19 cellular contexts compared by ENCODE assay signal in genomic region chr1:33425900-33426299, GRCh38. TPM values are rescaled to one million over a fixed set of nuclear protein-coding genes. Genes with fewer than 3 reads are reported as not detected.
DNase-seq lines count a peak whose midpoint lies in the region; ATAC-seq, FAIRE-seq and TF ChIP-seq lines count a peak whose summit lies in the region.
"Had no signal": no experiment of that assay in that cellular context is flagged by ENCODE, and none has a peak within 500 bp of the region (broad histone marks: within the 10 kb centered on the region; RNA-seq: fewer than 3 reads in every experiment).

No MANE protein-coding gene starts in this region.

- no peak for TF ChIP-seq POLR2A in GM12891 (IDR thresholded peaks at IDR 0.05; ENCODE audit: low read depth, low read length)

- peak overlapping the region in 1 of 2 experiments; percentile 30 for H2BK12ac ChIP-seq in mesenchymal stem cell (ENCODE audit: low read length in 2 of 2)

- no peak overlapping the region for H2BK15ac ChIP-seq in mesenchymal stem cell (ENCODE audit: low read depth, poor library complexity, severe bottlenecking)

- H3K4me3 Mint-ChIP-seq in activated CD8-positive, alpha-beta memory T cell treated with anti-CD3 and anti-CD28 coated beads, Interleukin-2, amount 10 ng/mL, durations not matched to agents 7 days and 5 days, result no peak overlapping the region
- H3K4me3 Mint-ChIP-seq: CD8-positive, alpha-beta memory T cell had no signal

- H3K4me3 ChIP-seq in GM06990 (replicated peaks; ENCODE audit: low read depth, low read length) (no peak overlapping the region), mesenchymal stem cell (ENCODE audit: insufficient read depth in 1 of 2, low read depth in 1 of 2, low read length in 2 of 2) (no peak overlapping the region)
- H3K4me3 ChIP-seq: A549; BLaER1 treated with 17β-estradiol and CSF1 and Interleukin-3, amounts not matched to agents 10 nM and 100 nM; SK-N-MC had no signal

- no peak overlapping the region for H3K27ac ChIP-seq in mesenchymal stem cell (ENCODE audit: low read length, poor library complexity, severe bottlenecking)
- H3K27ac ChIP-seq: A549; BLaER1 treated with 17β-estradiol and CSF1 and Interleukin-3, amounts not matched to agents 10 nM and 100 nM; SK-N-MC had no signal

- WGBS in mesenchymal stem cell, result 98% methylated on average over 2 of the region's 2 CpGs

- H3K9me3 ChIP-seq in mesenchymal stem cell (ENCODE audit: control insufficient read depth, low read length), result no peaks in the 10 kb centered on the region
- H3K9me3 ChIP-seq: A549 had no signal

- peaks cover 7% of the 10 kb centered on the region for H3K4me1 Mint-ChIP-seq in activated CD8-positive, alpha-beta memory T cell treated with anti-CD3 and anti-CD28 coated beads, Interleukin-2, amount 10 ng/mL, durations not matched to agents 7 days and 5 days

- no peak overlapping the region for H3K23ac ChIP-seq in mesenchymal stem cell (ENCODE audit: low read length in 2 of 2)

- no peak overlapping the region for H3K14ac ChIP-seq in mesenchymal stem cell (ENCODE audit: low read length in 2 of 2)

- H3K36me3 ChIP-seq in GM06990 (ENCODE audit: control insufficient read depth, insufficient read depth, low read length), result no peaks in the 10 kb centered on the region
- H3K36me3 ChIP-seq in mesenchymal stem cell (ENCODE audit: control insufficient read depth in 1 of 2, insufficient read depth in 2 of 2, low read depth in 1 of 2, low read length in 2 of 2), result peaks cover 0 to 55% of the 10 kb centered on the region in 2 experiments

- CTCF ChIA-PET in activated CD8-positive, alpha-beta memory T cell treated with anti-CD3 and anti-CD28 coated beads, Interleukin-2, amount 10 ng/mL, durations not matched to agents 7 days and 5 days (lab: Charles Lee), result no interaction called here

- H3K27me3 Mint-ChIP-seq in activated CD8-positive, alpha-beta memory T cell treated with anti-CD3 and anti-CD28 coated beads, Interleukin-2, amount 10 ng/mL, durations not matched to agents 7 days and 5 days, result peaks cover 42% of the 10 kb centered on the region

- H3K79me1 ChIP-seq in mesenchymal stem cell (replicated peaks; ENCODE audit: low read length, poor library complexity, severe bottlenecking), result peaks cover 3% of the 10 kb centered on the region

- no peak overlapping the region for H2BK5ac ChIP-seq in mesenchymal stem cell (ENCODE audit: low read depth, low read length, poor library complexity, severe bottlenecking)

- TF ChIP-seq CTCF in GM06990 (IDR thresholded peaks at IDR 0.05; ENCODE audit: insufficient read depth, low read length, poor library complexity, severe bottlenecking), result no peak

- no peak overlapping the region for H3K4me2 ChIP-seq in mesenchymal stem cell (ENCODE audit: low read length, poor library complexity, severe bottlenecking)
- H3K4me2 ChIP-seq: A549; BLaER1 treated with 17β-estradiol and CSF1 and Interleukin-3, amounts not matched to agents 10 nM and 100 nM had no signal

- peak overlapping the region; percentile 76 for H4K8ac ChIP-seq in mesenchymal stem cell (ENCODE audit: low read length)

- H3K4me1 ChIP-seq in mesenchymal stem cell (ENCODE audit: control insufficient read depth, insufficient read depth, low read depth, low read length), result peaks cover 6% of the 10 kb centered on the region

- ATAC-seq in HG02870 (IDR thresholded peaks at IDR 0.05; ENCODE audit: unreplicated experiment), result peak; percentile 70
- no peak for ATAC-seq in activated CD8-positive, alpha-beta memory T cell treated with anti-CD3 and anti-CD28 coated beads, Interleukin-2, amount 10 ng/mL, durations not matched to agents 7 days and 5 days
- ATAC-seq: A549, Right ventricle myocardium inferior had no signal

- H3K18ac ChIP-seq in mesenchymal stem cell (ENCODE audit: low read depth in 1 of 2, low read length in 2 of 2), result no peak overlapping the region

- H2AFZ ChIP-seq in mesenchymal stem cell (ENCODE audit: low read depth, low read length), result no peak overlapping the region

- no peak overlapping the region for H3K27ac Mint-ChIP-seq in activated CD8-positive, alpha-beta memory T cell treated with anti-CD3 and anti-CD28 coated beads, Interleukin-2, amount 10 ng/mL, durations not matched to agents 7 days and 5 days
- H3K27ac Mint-ChIP-seq: CD8-positive, alpha-beta memory T cell had no signal

- H2BK120ac ChIP-seq in mesenchymal stem cell (ENCODE audit: low read depth, low read length), result no peak overlapping the region

- H3K9ac ChIP-seq in mesenchymal stem cell (ENCODE audit: low read length), result no peak overlapping the region
- H3K9ac ChIP-seq: BLaER1 treated with 17β-estradiol and CSF1 and Interleukin-3, amounts not matched to agents 10 nM and 100 nM had no signal

- H4K91ac ChIP-seq in mesenchymal stem cell (ENCODE audit: low read length), result peak overlapping the region; percentile 72

- no peaks in the 10 kb centered on the region for H3K9me3 Mint-ChIP-seq in activated CD8-positive, alpha-beta memory T cell treated with anti-CD3 and anti-CD28 coated beads, Interleukin-2, amount 10 ng/mL, durations not matched to agents 7 days and 5 days (ENCODE audit: low read depth)
- H3K9me3 Mint-ChIP-seq: CD8-positive, alpha-beta memory T cell had no signal

- no peaks in the 10 kb centered on the region for H3K36me3 Mint-ChIP-seq in activated CD8-positive, alpha-beta memory T cell treated with anti-CD3 and anti-CD28 coated beads, Interleukin-2, amount 10 ng/mL, durations not matched to agents 7 days and 5 days

- no peak overlapping the region for H3K4ac ChIP-seq in mesenchymal stem cell (ENCODE audit: low read depth in 1 of 2, low read length in 2 of 2)

- no peak overlapping the region for H2AK5ac ChIP-seq in mesenchymal stem cell (ENCODE audit: low read length, severe bottlenecking)

- DNase-seq in GM06990 (ENCODE audit: extremely low read depth, insufficient read length) (peak; percentile 50), GM12891 (ENCODE audit: insufficient read length, low spot score) (peak; percentile 17), mesenchymal stem cell (no peak), MV-4-11 (lab: John Stamatoyannopoulos, UW) (no peak)
- DNase-seq in activated CD8-positive, alpha-beta memory T cell treated with anti-CD3 and anti-CD28 coated beads, Interleukin-2, amount 50 U/mL, for 4 hours, result no peak
- no peak for DNase-seq in activated CD8-positive, alpha-beta memory T cell treated with anti-CD3 and anti-CD28 coated beads, Interleukin-2, amount 10 ng/mL, durations not matched to agents 7 days and 5 days
- DNase-seq: CD8-positive, alpha-beta memory T cell; DND-41; NCI-H1092 treated with DMSO at 0.1 percent for 48 hours; NCI-H2081 treated with DMSO at 0.1 percent for 48 hours; NCI-H510A; NCI-H774 had no signal

- H3K27me3 ChIP-seq in GM06990 (replicated peaks; ENCODE audit: control insufficient read depth, insufficient read depth, low read length), result no peaks in the 10 kb centered on the region
- H3K27me3 ChIP-seq in mesenchymal stem cell (ENCODE audit: control insufficient read depth in 1 of 2, insufficient read depth in 1 of 2, low read length in 2 of 2), result no peaks in the 10 kb centered on the region

- no peak for FAIRE-seq in GM12891 (lab: Jason Lieb, UNC)
- FAIRE-seq: A549, G401.6, H1 had no signal

TF ChIP-seq in GM12891, 5 proteins besides CTCF, POLR2A, EP300 and RAD21:
- TF ChIP-seq TAF1 (IDR thresholded peaks at IDR 0.05; ENCODE audit: low read depth, low read length) (no peak), SPI1 (IDR thresholded peaks at IDR 0.05; ENCODE audit: low read depth, low read length) (peak; percentile 28; the same call in 1 of the 2 replicates)

RNA-seq across cellular contexts. Expression of gene PHC2, which starts 5.0 kb away (rescaled TPM):
- polyA plus RNA-seq in GM12891 (2012; ENCODE audit: low read depth, missing spikeins), result 12.1 TPM
- 114 TPM for polyA plus RNA-seq in mesenchymal stem cell (2013, experiment 1 of 2)
- polyA plus RNA-seq in mesenchymal stem cell (2013, experiment 2 of 2), result 112 TPM
- 10 to 100 TPM; 36.4 to 43.0 TPM for total RNA-seq in activated CD8-positive, alpha-beta memory T cell treated with anti-CD3 and anti-CD28 coated beads, Interleukin-2, amount 10 ng/mL, durations not matched to agents 7 days and 5 days

RNA-seq across cellular contexts. Expression of gene ZSCAN20, which starts 46.5 kb away (rescaled TPM):
- polyA plus RNA-seq in GM12891 (2012; ENCODE audit: low read depth, missing spikeins), result 0.90 TPM
- 1.7 TPM for polyA plus RNA-seq in mesenchymal stem cell (2013, experiment 1 of 2)
- polyA plus RNA-seq in mesenchymal stem cell (2013, experiment 2 of 2), result 1.6 TPM
- 1 to 10 TPM; 3.3 to 4.0 TPM for total RNA-seq in activated CD8-positive, alpha-beta memory T cell treated with anti-CD3 and anti-CD28 coated beads, Interleukin-2, amount 10 ng/mL, durations not matched to agents 7 days and 5 days

Comparison
In these comparisons a context has a peak if more than half of its experiments do, and no peak if none do; other contexts are left out.
1. DNase-seq: peak in GM06990 (single experiment) and GM12891 (single experiment); none in mesenchymal stem cell (single experiment), activated CD8-positive, alpha-beta memory T cell treated with anti-CD3 and anti-CD28 coated beads, Interleukin-2, amount 50 U/mL, for 4 hours (single experiment), activated CD8-positive, alpha-beta memory T cell treated with anti-CD3 and anti-CD28 coated beads, Interleukin-2, amount 10 ng/mL, durations not matched to agents 7 days and 5 days (single experiment) and MV-4-11 (single experiment).